Comparison of ENCODE assay signal across 11 cellular contexts in genomic region chr9:127521919-127522304, GRCh38.
DNase-seq lines count a peak whose midpoint lies in the region; ATAC-seq, FAIRE-seq and TF ChIP-seq lines count a peak whose summit lies in the region.
"Had no signal": no experiment of that assay in that cellular context is flagged by ENCODE, and none has a peak within 500 bp of the region (broad histone marks: within the 10 kb centered on the region; RNA-seq: fewer than 3 reads in every experiment).

No MANE protein-coding gene starts in this region.

- CTCF ChIA-PET in HEK293T (lab: Yijun Ruan, JAX), result no interaction called here

- TF ChIP-seq CTCF in prostate gland (IDR thresholded peaks at IDR 0.05), result no peak

- H3K9me3 ChIP-seq in BLaER1 (peaks cover 39% of the 10 kb centered on the region), adipocyte (ENCODE audit: control insufficient read depth, low read length) (no peaks in the 10 kb centered on the region), prostate gland (no peaks in the 10 kb centered on the region)

- no peak overlapping the region for H3K4me3 ChIP-seq in BLaER1
- H3K4me3 ChIP-seq in adipocyte (ENCODE audit: low read length), result no peak overlapping the region
- no peak overlapping the region for H3K4me3 ChIP-seq in prostate gland

- H3K4me1 ChIP-seq in BLaER1 (peaks cover 39% of the 10 kb centered on the region), adipocyte (ENCODE audit: control insufficient read depth, insufficient read depth, low read length) (peaks cover 43% of the 10 kb centered on the region), prostate gland (replicated peaks) (peaks cover 7% of the 10 kb centered on the region)

- ATAC-seq in left ventricle myocardium superior (peak; percentile 47), GM21526 (IDR thresholded peaks at IDR 0.05; ENCODE audit: low FRiP score, unreplicated experiment) (no peak)
- ATAC-seq in stimulated activated naive CD8-positive, alpha-beta T cell treated with anti-CD3 and anti-CD28 coated beads, Interleukin-15, amount 100 ng/mL, for 72 hours, result no peak

- no peaks in the 10 kb centered on the region for H4K20me1 ChIP-seq in BLaER1

- peaks cover 16 to 30% of the 10 kb centered on the region in 2 donors for H3K9me3 Mint-ChIP-seq in stimulated activated naive CD8-positive, alpha-beta T cell treated with anti-CD3 and anti-CD28 coated beads, Interleukin-15, amount 100 ng/mL, for 72 hours

- TF ChIP-seq POLR2A in prostate gland (IDR thresholded peaks at IDR 0.05) (no peak), GM12891 (IDR thresholded peaks at IDR 0.05; ENCODE audit: low read depth, low read length) (no peak)

- peaks cover 56% of the 10 kb centered on the region for H3K36me3 ChIP-seq in BLaER1
- H3K36me3 ChIP-seq in adipocyte (ENCODE audit: control insufficient read depth, insufficient read depth, low read length, severe bottlenecking), result peaks cover 47% of the 10 kb centered on the region
- H3K36me3 ChIP-seq in prostate gland, result peaks cover 11 to 14% of the 10 kb centered on the region in 2 donors

- no peak for FAIRE-seq in GM12891 (lab: Jason Lieb, UNC)

- H3K4me1 Mint-ChIP-seq in stimulated activated naive CD8-positive, alpha-beta T cell treated with anti-CD3 and anti-CD28 coated beads, Interleukin-15, amount 100 ng/mL, for 72 hours, result peaks cover 15% of the 10 kb centered on the region

- no peak for DNase-seq in adipocyte (ENCODE audit: low read depth)
- DNase-seq in left ventricle myocardium superior, result peak; percentile 65
- no peak for DNase-seq in prostate gland (ENCODE audit: low spot score)
- no peak for DNase-seq in GM12891 (ENCODE audit: insufficient read length, low spot score)
- no peak for DNase-seq in stimulated activated naive CD8-positive, alpha-beta T cell treated with anti-CD3 and anti-CD28 coated beads, Interleukin-15, amount 100 ng/mL, for 72 hours
- no peak for DNase-seq in HEK293T (ENCODE audit: extremely low spot score)
- DNase-seq: activated naive CD4-positive, alpha-beta T cell treated with anti-CD3 and anti-CD28 coated beads, Interleukin-2, amount 50 U/mL, for 16 hours; NCI-H2029; stimulated activated naive CD4-positive, alpha-beta T cell treated with Interleukin-2 at 50 U/mL for 16 hours had no signal

- H3K4me3 Mint-ChIP-seq in stimulated activated naive CD8-positive, alpha-beta T cell treated with anti-CD3 and anti-CD28 coated beads, Interleukin-15, amount 100 ng/mL, for 72 hours, result no peak overlapping the region

- 52% methylated on average over 5 of the region's 5 CpGs for WGBS in prostate gland

- no peaks in the 10 kb centered on the region for H3K27me3 Mint-ChIP-seq in stimulated activated naive CD8-positive, alpha-beta T cell treated with anti-CD3 and anti-CD28 coated beads, Interleukin-15, amount 100 ng/mL, for 72 hours

- H3K9ac ChIP-seq in BLaER1 (no peak overlapping the region), adipocyte (ENCODE audit: low read length) (peak overlapping the region; percentile 67)

- no peak overlapping the region for H3K27ac Mint-ChIP-seq in stimulated activated naive CD8-positive, alpha-beta T cell treated with anti-CD3 and anti-CD28 coated beads, Interleukin-15, amount 100 ng/mL, for 72 hours

- no peaks in the 10 kb centered on the region for H3K27me3 ChIP-seq in BLaER1
- H3K27me3 ChIP-seq in adipocyte (replicated peaks; ENCODE audit: control insufficient read depth, insufficient read depth, low read length), result no peaks in the 10 kb centered on the region
- no peaks in the 10 kb centered on the region for H3K27me3 ChIP-seq in prostate gland (replicated peaks; ENCODE audit: insufficient read depth)

- POLR2A ChIA-PET in HEK293T (lab: Yijun Ruan, JAX), result no interaction called here

- H3K27ac ChIP-seq in BLaER1, result peak overlapping the region; percentile 35; the same call in 1 of the 2 replicates
- peak overlapping the region; percentile 43 to 66 for H3K27ac ChIP-seq in prostate gland

- intact Hi-C loops in left ventricle myocardium superior (cut with micrococcal nuclease), result no loop called here
- intact Hi-C loops in prostate gland (cut with DNase I), result no loop called here

- H3K4me2 ChIP-seq in BLaER1, result no peak overlapping the region

TF ChIP-seq in GM12891, 5 proteins besides CTCF, POLR2A, EP300 and RAD21:
- TF ChIP-seq POU2F2 (IDR thresholded peaks at IDR 0.05; ENCODE audit: low read depth, low read length) (no peak), PAX5 (IDR thresholded peaks at IDR 0.05; ENCODE audit: insufficient read depth, low read length, severe bottlenecking) (no peak), TAF1 (IDR thresholded peaks at IDR 0.05; ENCODE audit: low read depth, low read length) (no peak), POLR2AphosphoS5 (IDR thresholded peaks at IDR 0.05; ENCODE audit: low read depth, low read length) (no peak), SPI1 (IDR thresholded peaks at IDR 0.05; ENCODE audit: low read depth, low read length) (no peak)

TF ChIP-seq in HEK293T, 16 proteins besides CTCF, POLR2A, EP300 and RAD21:
- TF ChIP-seq LEF1 (IDR thresholded peaks at IDR 0.05; ENCODE audit: borderline replicate concordance), result no peak
- TF ChIP-seq ZNF384 (IDR thresholded peaks at IDR 0.05), result no peak
- TF ChIP-seq NFRKB (IDR thresholded peaks at IDR 0.05), result no peak
- no peak for TF ChIP-seq HDGF (IDR thresholded peaks at IDR 0.05; ENCODE audit: borderline replicate concordance)
- no peak for TF ChIP-seq PKNOX1 (IDR thresholded peaks at IDR 0.05)
- no peak for TF ChIP-seq BHLHE40 (IDR thresholded peaks at IDR 0.05; ENCODE audit: borderline replicate concordance)
- TF ChIP-seq FOXK2 (IDR thresholded peaks at IDR 0.05), result no peak
- no peak for TF ChIP-seq SUZ12 (IDR thresholded peaks at IDR 0.05)
- no peak for TF ChIP-seq FOXA1 (IDR thresholded peaks at IDR 0.05)
- no peak for TF ChIP-seq SP1 (IDR thresholded peaks at IDR 0.05)
- TF ChIP-seq L3MBTL2 (conservative IDR thresholded peaks at IDR 0.05), result no peak
- TF ChIP-seq CTBP1 (IDR thresholded peaks at IDR 0.05; ENCODE audit: borderline replicate concordance), result no peak
- TF ChIP-seq FOXM1 (IDR thresholded peaks at IDR 0.05; ENCODE audit: borderline replicate concordance), result no peak
- TF ChIP-seq ELF4 (IDR thresholded peaks at IDR 0.05), result no peak
- TF ChIP-seq ARNT (IDR thresholded peaks at IDR 0.05), result no peak
- no peak for TF ChIP-seq TARDBP (IDR thresholded peaks at IDR 0.05)
